Comparison of ENCODE assay signal across 19 cellular contexts in the genomic region with DNA sequence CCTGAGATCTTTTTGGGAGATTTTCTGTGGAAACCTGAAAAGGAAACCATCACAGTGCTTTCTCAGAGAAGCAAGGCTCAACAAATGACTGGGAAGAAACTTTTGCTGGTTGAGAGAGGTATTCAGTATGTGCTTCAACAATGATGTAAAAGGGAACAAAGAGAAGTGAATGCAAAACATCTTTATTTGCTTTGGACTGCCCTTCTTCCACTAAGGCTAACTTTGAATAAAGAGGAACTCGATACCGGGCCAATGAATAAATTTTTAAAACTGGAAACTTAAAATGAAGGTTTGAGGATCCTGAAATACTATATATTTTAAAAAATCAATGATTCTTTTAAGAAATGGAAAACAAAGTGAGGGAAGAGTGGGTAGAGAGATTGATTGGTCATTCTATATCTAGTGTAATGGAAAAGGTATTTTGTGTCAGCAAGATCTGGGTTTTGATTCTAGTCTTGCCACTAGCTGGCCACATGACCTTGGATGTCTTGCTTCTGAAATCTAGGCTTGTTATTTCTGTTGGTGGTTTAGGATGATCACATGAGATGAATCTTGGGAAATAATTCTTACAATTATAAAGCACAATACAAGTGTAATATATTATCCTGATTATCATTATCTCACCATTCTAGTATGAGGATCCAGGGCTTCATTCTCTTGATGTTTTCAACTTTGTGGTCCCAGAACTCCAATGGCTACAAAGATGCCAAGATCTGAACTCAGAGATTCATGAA. TPM values are rescaled to one million over a fixed set of nuclear protein-coding genes. Genes with fewer than 3 reads are reported as not detected.
"Had no signal": no experiment of that assay in that cellular context is flagged by ENCODE, and none has a peak within 500 bp of the region (broad histone marks: within the 10 kb centered on the region; RNA-seq: fewer than 3 reads in every experiment).

No MANE protein-coding gene starts in this region.

- H3K4me1 ChIP-seq: esophagus squamous epithelium, left lung had no signal

- H3K27me3 ChIP-seq: esophagus squamous epithelium, left lung had no signal

- H3K27ac ChIP-seq: esophagus squamous epithelium, left lung had no signal

- H3K4me3 ChIP-seq: esophagus squamous epithelium, left lung had no signal

- ATAC-seq: left lung; SK-N-SH treated with all-trans-retinoic acid at 6 μM for 48 hours; stimulated activated naive CD8-positive, alpha-beta T cell treated with anti-CD3 and anti-CD28 coated beads, Interleukin-15, amount 100 ng/mL, for 72 hours had no signal

- H3K36me3 ChIP-seq: esophagus squamous epithelium, left lung had no signal

- DNase-seq: activated CD4-positive, CD25-positive, alpha-beta regulatory T cell treated with anti-CD3 and anti-CD28 coated beads, Interleukin-2, amount 50 U/mL, for 72 hours; activated CD8-positive, alpha-beta memory T cell treated with anti-CD3 and anti-CD28 coated beads for 24 hours; activated CD8-positive, alpha-beta memory T cell treated with anti-CD3 and anti-CD28 coated beads, Interleukin-2, amount 50 U/mL, for 48 hours; activated gamma-delta T cell; activated T-cell treated with anti-CD3 and anti-CD28 coated beads, Interleukin-2, amount 50 U/mL, for 48 hours; dermis blood vessel endothelial cell; effector memory CD4-positive, alpha-beta T cell; esophagus squamous epithelium; foreskin melanocyte; left lung; midbrain; occipital lobe; retina; stimulated activated naive CD8-positive, alpha-beta T cell treated with anti-CD3 and anti-CD28 coated beads, Interleukin-15, amount 100 ng/mL, for 72 hours; T-helper 1 cell; T1000; trophoblast cell had no signal

- H3K9me3 ChIP-seq: esophagus squamous epithelium, left lung had no signal

RNA-seq across cellular contexts. Expression of a gene that starts 34.6 kb away (rescaled TPM):
- polyA plus RNA-seq: endothelial cell of umbilical vein had no signal
